8 cellular contexts compared by ENCODE assay signal in the genomic region with DNA sequence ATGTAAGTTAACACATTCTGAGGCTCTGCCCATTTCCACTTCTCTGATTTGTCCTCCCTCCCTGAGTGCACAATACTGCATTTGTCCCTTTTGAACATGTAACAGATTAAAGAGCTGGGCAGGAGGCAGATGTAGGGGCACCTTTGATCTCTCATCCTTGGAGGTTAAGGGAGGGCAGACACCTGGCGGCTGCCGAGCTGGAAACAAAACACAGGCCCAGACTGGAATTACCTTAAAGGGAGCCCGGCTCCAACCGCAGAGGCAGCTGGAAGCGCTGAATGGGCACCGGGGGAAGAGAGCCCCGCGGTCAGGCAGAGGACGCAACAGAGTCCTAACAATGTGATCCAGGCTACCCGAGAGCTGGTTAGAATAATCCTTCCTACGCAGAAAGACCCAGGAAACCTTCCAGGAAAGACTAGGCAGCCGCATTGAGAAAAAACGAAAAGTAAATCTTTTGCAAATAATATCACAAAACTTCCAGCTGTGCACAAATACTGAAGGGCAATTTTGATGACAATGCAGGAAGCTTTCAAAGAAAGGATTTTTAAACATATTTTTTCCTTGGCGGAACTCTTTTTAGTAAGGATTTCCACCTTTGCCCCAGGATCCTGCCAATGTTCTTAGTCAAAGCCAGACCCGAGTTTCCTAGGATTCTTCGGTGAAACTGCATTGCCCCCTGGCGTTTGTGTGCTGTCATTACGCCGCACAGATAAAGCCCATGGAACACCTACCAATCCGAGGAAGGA.
A peak's percentile ranks its signal among the peaks of the same experiment; 100 is the strongest.
DNase-seq lines count a peak whose midpoint lies in the region; ATAC-seq lines count a peak whose summit lies in the region.

No MANE protein-coding gene starts in this region.

- peak; percentile 59 for ATAC-seq in HG02870 (IDR thresholded peaks at IDR 0.05; ENCODE audit: unreplicated experiment)
- ATAC-seq in HG03378 (IDR thresholded peaks at IDR 0.05; ENCODE audit: unreplicated experiment): no peak

- peaks cover 12% of the 10 kb centered on the region for H3K9me3 Mint-ChIP-seq in dendritic cell treated with granulocyte-macrophage colony-stimulating factor and Interleukin-4, amounts not matched to agents 40 ng/mL and 50 ng/mL, for 4 days

- peak overlapping the region; percentile 90 for H3K27ac Mint-ChIP-seq in dendritic cell treated with granulocyte-macrophage colony-stimulating factor and Interleukin-4, amounts not matched to agents 40 ng/mL and 50 ng/mL, for 4 days

- H3K27me3 Mint-ChIP-seq in dendritic cell treated with granulocyte-macrophage colony-stimulating factor and Interleukin-4, amounts not matched to agents 40 ng/mL and 50 ng/mL, for 4 days: no peaks in the 10 kb centered on the region

- peaks cover 45% of the 10 kb centered on the region for H3K4me1 Mint-ChIP-seq in dendritic cell treated with granulocyte-macrophage colony-stimulating factor and Interleukin-4, amounts not matched to agents 40 ng/mL and 50 ng/mL, for 4 days (ENCODE audit: low read depth)

- H3K36me3 Mint-ChIP-seq in dendritic cell treated with granulocyte-macrophage colony-stimulating factor and Interleukin-4, amounts not matched to agents 40 ng/mL and 50 ng/mL, for 4 days (ENCODE audit: low read depth): peaks cover 7% of the 10 kb centered on the region

- intact Hi-C loops in dendritic cell treated with granulocyte-macrophage colony-stimulating factor and Interleukin-4, amounts not matched to agents 40 ng/mL and 50 ng/mL, for 4 days (cut with micrococcal nuclease): loop anchor here (1.0 to 2.0 kb wide), 4 partner anchors 13 to 385 kb away; no protein-coding TSS in a partner anchor

- DNase-seq in DMS53 treated with DMSO at 0.1 percent for 48 hours (lab: John Stamatoyannopoulos, UW; ENCODE audit: unreplicated experiment): peak; percentile 99
- peak; percentile 91 for DNase-seq in NCI-H345 treated with DMSO at 0.1 percent for 48 hours (lab: John Stamatoyannopoulos, UW; ENCODE audit: unreplicated experiment)
- peak; percentile 60 to 80 for DNase-seq in activated CD4-positive, alpha-beta T cell treated with anti-CD3 and anti-CD28 coated beads for 4 hours
- peak; percentile 95 for DNase-seq in left kidney (ENCODE audit: low read depth, low spot score)
- DNase-seq in stimulated activated CD4-positive, alpha-beta T cell treated with anti-CD3 and anti-CD28 coated beads, Interleukin-1b, Interleukin-23, amount 100 ng/mL, for 4 hours (ENCODE audit: low read depth in 2 of 2): peak; percentile 54 to 73

- no peak overlapping the region for H3K4me3 Mint-ChIP-seq in dendritic cell treated with granulocyte-macrophage colony-stimulating factor and Interleukin-4, amounts not matched to agents 40 ng/mL and 50 ng/mL, for 4 days
